ENCODE assay signal across 8 cellular contexts in genomic region chr2:206158563-206159345, GRCh38. TPM values are rescaled to one million over a fixed set of nuclear protein-coding genes. Genes with fewer than 3 reads are reported as not detected.
DNase-seq lines count a peak whose midpoint lies in the region; ATAC-seq and TF ChIP-seq lines count a peak whose summit lies in the region.

No MANE protein-coding gene starts in this region.

- H3K27ac ChIP-seq in C4-2B, result peak overlapping the region; percentile 96
- H3K27ac ChIP-seq in rectal smooth muscle tissue (ENCODE audit: low read depth, low read length), result peak overlapping the region; percentile 89

- no peaks in the 10 kb centered on the region for H3K9me3 Mint-ChIP-seq in activated CD8-positive, alpha-beta T cell treated with anti-CD3 and anti-CD28 coated beads for 36 hours

- peak overlapping the region; percentile 69 for H3K4me3 ChIP-seq in rectal smooth muscle tissue (ENCODE audit: low read length)

- POLR2A ChIA-PET in activated CD8-positive, alpha-beta T cell treated with anti-CD3 and anti-CD28 coated beads for 36 hours (lab: Charles Lee), result no interaction called here

- no peaks in the 10 kb centered on the region for H3K27me3 Mint-ChIP-seq in activated CD8-positive, alpha-beta T cell treated with anti-CD3 and anti-CD28 coated beads for 36 hours

- TF ChIP-seq CTCF in C4-2B (conservative IDR thresholded peaks at IDR 0.05), result no peak
- no peak for TF ChIP-seq CTCF in activated CD8-positive, alpha-beta T cell treated with anti-CD3 and anti-CD28 coated beads for 36 hours (IDR thresholded peaks at IDR 0.05)

- H3K4me1 Mint-ChIP-seq in activated CD8-positive, alpha-beta T cell treated with anti-CD3 and anti-CD28 coated beads for 36 hours (ENCODE audit: low read depth), result peaks cover 50% of the 10 kb centered on the region

- peaks cover 6% of the 10 kb centered on the region for H3K4me1 ChIP-seq in rectal smooth muscle tissue (ENCODE audit: control insufficient read depth, insufficient read depth, low read length)

- ATAC-seq in GM19328 (IDR thresholded peaks at IDR 0.05; ENCODE audit: unreplicated experiment), result peak; percentile 10
- ATAC-seq in HG03432 (IDR thresholded peaks at IDR 0.05; ENCODE audit: unreplicated experiment), result peak; percentile 27
- peak; percentile 9 for ATAC-seq in activated CD8-positive, alpha-beta T cell treated with anti-CD3 and anti-CD28 coated beads for 36 hours
- peak; percentile 10 to 20 for ATAC-seq in left cardiac atrium
- ATAC-seq in GM21576 (IDR thresholded peaks at IDR 0.05; ENCODE audit: unreplicated experiment), result no peak

- peak overlapping the region; percentile 28 for H3K9ac ChIP-seq in rectal smooth muscle tissue (ENCODE audit: low read length)

- no peaks in the 10 kb centered on the region for H3K27me3 ChIP-seq in rectal smooth muscle tissue (ENCODE audit: control insufficient read depth, insufficient read depth, low read length)

- peaks cover 5% of the 10 kb centered on the region for H3K36me3 ChIP-seq in rectal smooth muscle tissue (ENCODE audit: control insufficient read depth, insufficient read depth, low read length)

- CTCF ChIA-PET in activated CD8-positive, alpha-beta T cell treated with anti-CD3 and anti-CD28 coated beads for 36 hours (lab: Charles Lee), result no interaction called here

- H3K4me3 Mint-ChIP-seq in activated CD8-positive, alpha-beta T cell treated with anti-CD3 and anti-CD28 coated beads for 36 hours, result peak overlapping the region; percentile 75

- peak overlapping the region; percentile 98 for H3K27ac Mint-ChIP-seq in activated CD8-positive, alpha-beta T cell treated with anti-CD3 and anti-CD28 coated beads for 36 hours

- intact Hi-C loops in activated CD8-positive, alpha-beta T cell treated with anti-CD3 and anti-CD28 coated beads for 36 hours (cut with micrococcal nuclease), result loop anchor here (2.0 kb wide), 1 partner anchor 72 kb away; the partner anchor contains the start of gene INO80D
- intact Hi-C loops in left cardiac atrium (cut with DNase I), result no loop called here

- DNase-seq in activated CD8-positive, alpha-beta T cell treated with anti-CD3 and anti-CD28 coated beads for 36 hours, result no peak
- no peak for DNase-seq in left cardiac atrium
- DNase-seq in NOMO-1 treated with dmso at 0.1 percent for 144 hours (lab: John Stamatoyannopoulos, UW; ENCODE audit: unreplicated experiment), result no peak

- peaks cover 54% of the 10 kb centered on the region for H3K36me3 Mint-ChIP-seq in activated CD8-positive, alpha-beta T cell treated with anti-CD3 and anti-CD28 coated beads for 36 hours (ENCODE audit: low read depth)

RNA-seq across cellular contexts. Expression of gene NDUFS1, which starts 0.5 kb away (rescaled TPM):
- total RNA-seq in activated CD8-positive, alpha-beta T cell treated with anti-CD3 and anti-CD28 coated beads for 36 hours, result 10 to 100 TPM; 81.2 to 89.3 TPM
- total RNA-seq in left cardiac atrium, result 100 to 1,000 TPM; 236 to 289 TPM

RNA-seq across cellular contexts. Expression of gene EEF1B2, which starts 0.9 kb away (rescaled TPM):
- 1,000 to 10,000 TPM; 1,168 to 1,169 TPM for total RNA-seq in activated CD8-positive, alpha-beta T cell treated with anti-CD3 and anti-CD28 coated beads for 36 hours
- total RNA-seq in left cardiac atrium, result 100 to 1,000 TPM; 308 to 357 TPM
